In the genomic region with DNA sequence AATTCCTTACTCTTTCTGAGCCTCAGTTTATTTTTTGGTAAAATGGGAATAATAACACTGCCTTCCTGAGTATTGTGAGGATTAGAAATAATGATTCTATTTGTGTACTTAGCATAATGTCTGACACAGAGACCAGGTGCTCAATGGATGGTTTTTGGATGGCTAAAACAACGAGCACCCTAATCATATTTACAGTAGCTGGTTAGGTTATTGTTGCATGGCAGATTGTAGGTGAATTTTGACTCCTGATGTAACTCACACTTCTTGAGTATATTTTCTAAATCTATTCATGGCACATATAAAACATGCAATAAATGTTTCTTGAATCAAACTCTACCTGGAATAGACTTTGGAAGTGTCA, we compare ENCODE assay signal across 10 cellular contexts. TPM values are rescaled to one million over a fixed set of nuclear protein-coding genes. Genes with fewer than 3 reads are reported as not detected.
A peak's percentile ranks its signal among the peaks of the same experiment; 100 is the strongest.
DNase-seq lines count a peak whose midpoint lies in the region; ATAC-seq and TF ChIP-seq lines count a peak whose summit lies in the region.
"Had no signal": no experiment of that assay in that cellular context is flagged by ENCODE, and none has a peak within 500 bp of the region (broad histone marks: within the 10 kb centered on the region; RNA-seq: fewer than 3 reads in every experiment).

No MANE protein-coding gene starts in this region.

- peak; percentile 36 for ATAC-seq in GM18511 (IDR thresholded peaks at IDR 0.05; ENCODE audit: unreplicated experiment)
- peak; percentile 26 for ATAC-seq in GM19463 (IDR thresholded peaks at IDR 0.05; ENCODE audit: unreplicated experiment)
- ATAC-seq in HG02981 (IDR thresholded peaks at IDR 0.05; ENCODE audit: unreplicated experiment) = peak; percentile 21
- peak; percentile 4 for ATAC-seq in activated B cell treated with CpG ODN at 0.5 μM for 24 hours (ENCODE audit: low read depth)

- H3K27me3 Mint-ChIP-seq in activated B cell treated with CpG ODN at 0.5 μM for 24 hours = no peaks in the 10 kb centered on the region

- peak overlapping the region; percentile 71 for H3K4me3 Mint-ChIP-seq in activated B cell treated with CpG ODN at 0.5 μM for 24 hours

- CTCF ChIA-PET in activated B cell treated with CpG ODN at 0.5 μM for 24 hours (lab: Charles Lee) = interaction anchor here (0.7 to 0.8 kb wide), 2 partner anchors 132 to 252 kb away, joined by 3 read pairs; no protein-coding TSS in a partner anchor

- intact Hi-C loops in activated B cell treated with CpG ODN at 0.5 μM for 24 hours (cut with micrococcal nuclease) = loop anchor here (1.0 kb wide), 6 partner anchors 11 to 185 kb away; no protein-coding TSS in a partner anchor
- intact Hi-C loops in posterior cingulate gyrus (cut with DNase I) = no loop called here

- TF ChIP-seq CTCF in activated B cell treated with CpG ODN at 0.5 μM for 24 hours (IDR thresholded peaks at IDR 0.05) = no peak

- no peaks in the 10 kb centered on the region for H3K36me3 Mint-ChIP-seq in activated B cell treated with CpG ODN at 0.5 μM for 24 hours (ENCODE audit: low read depth)

- H3K4me1 Mint-ChIP-seq in activated B cell treated with CpG ODN at 0.5 μM for 24 hours = peaks cover 50% of the 10 kb centered on the region

- H3K27ac Mint-ChIP-seq in activated B cell treated with CpG ODN at 0.5 μM for 24 hours = peak overlapping the region; percentile 89

- POLR2A ChIA-PET in activated B cell treated with CpG ODN at 0.5 μM for 24 hours (lab: Charles Lee) = interaction anchor here (3.0 to 8.2 kb wide), 3 partner anchors 12 to 86 kb away, joined by 14 to 76 read pairs (median 55); a partner anchor contains a TSS

- H3K9me3 Mint-ChIP-seq in activated B cell treated with CpG ODN at 0.5 μM for 24 hours = peaks cover 4% of the 10 kb centered on the region

- DNase-seq in activated B cell treated with CpG ODN at 0.5 μM for 24 hours (no peak), NCI-H345 (lab: John Stamatoyannopoulos, UW) (no peak), posterior cingulate gyrus (no peak), C1 segment of cervical spinal cord (lab: John Stamatoyannopoulos, UW) (no peak), DMS53 (lab: John Stamatoyannopoulos, UW) (no peak)
- DNase-seq: GOT3, kidney had no signal

RNA-seq across cellular contexts. Expression of a gene that starts 11.9 kb away (rescaled TPM):
- 36.6 and 39.5 TPM in 2 replicates for total RNA-seq in activated B cell treated with CpG ODN at 0.5 μM for 24 hours
